ENCODE assay signal across 8 cellular contexts in genomic region chrX:74535211-74535621, GRCh38.
DNase-seq lines count a peak whose midpoint lies in the region; ATAC-seq, FAIRE-seq and TF ChIP-seq lines count a peak whose summit lies in the region.

No MANE protein-coding gene starts in this region.

- no peaks in the 10 kb centered on the region for H4K20me1 ChIP-seq in OCI-LY1 (ENCODE audit: insufficient read depth, low read length)

- H3K9ac ChIP-seq in OCI-LY1 (ENCODE audit: low read length) = no peak overlapping the region

- H3K27ac Mint-ChIP-seq in stimulated activated memory B cell treated with anti-CD40 and anti-IgM and Interleukin-4, amounts not matched to agents 10 μg/mL and 1 μg/mL and 100 μg/mL, for 72 hours = peak overlapping the region; percentile 41

- H3K4me3 Mint-ChIP-seq in stimulated activated memory B cell treated with anti-CD40 and anti-IgM and Interleukin-4, amounts not matched to agents 10 μg/mL and 1 μg/mL and 100 μg/mL, for 72 hours = peak overlapping the region; percentile 76

- no peaks in the 10 kb centered on the region for H3F3A ChIP-seq in OCI-LY1 (ENCODE audit: insufficient read depth, low read length)

- H3K9me2 ChIP-seq in OCI-LY1 (ENCODE audit: low read depth, low read length) = no peaks in the 10 kb centered on the region

- H3K27me3 Mint-ChIP-seq in stimulated activated memory B cell treated with anti-CD40 and anti-IgM and Interleukin-4, amounts not matched to agents 10 μg/mL and 1 μg/mL and 100 μg/mL, for 72 hours = no peaks in the 10 kb centered on the region

- H2AFZ ChIP-seq in OCI-LY1 (ENCODE audit: low read length) = no peak overlapping the region

- H3K27ac ChIP-seq in OCI-LY1 (ENCODE audit: low read depth, low read length, poor library complexity, severe bottlenecking) = no peak overlapping the region

- no peaks in the 10 kb centered on the region for H3K9me3 Mint-ChIP-seq in stimulated activated memory B cell treated with anti-CD40 and anti-IgM and Interleukin-4, amounts not matched to agents 10 μg/mL and 1 μg/mL and 100 μg/mL, for 72 hours

- ATAC-seq in HG02798 (IDR thresholded peaks at IDR 0.05; ENCODE audit: poor library complexity, unreplicated experiment) (peak; percentile 36), HG02588 (IDR thresholded peaks at IDR 0.05; ENCODE audit: unreplicated experiment) (no peak)
- ATAC-seq in stimulated activated memory B cell treated with anti-CD40 and anti-IgM and Interleukin-4, amounts not matched to agents 10 μg/mL and 1 μg/mL and 100 μg/mL, for 72 hours = no peak

- no peaks in the 10 kb centered on the region for H3K27me3 ChIP-seq in OCI-LY1 (ENCODE audit: insufficient read depth, low read length)

- in situ Hi-C loops in G401 (cut with HindIII; ENCODE audit: low sequenced_read_pairs) = no loop called here

- no peaks in the 10 kb centered on the region for H3K36me3 ChIP-seq in OCI-LY1 (ENCODE audit: insufficient read depth, low read length)

- TF ChIP-seq CTCF in OCI-LY1 (IDR thresholded peaks at IDR 0.05; ENCODE audit: low read length) = peak; percentile 31; the same call in 1 of the 2 replicates

- H3K4me1 Mint-ChIP-seq in stimulated activated memory B cell treated with anti-CD40 and anti-IgM and Interleukin-4, amounts not matched to agents 10 μg/mL and 1 μg/mL and 100 μg/mL, for 72 hours = peaks cover 18% of the 10 kb centered on the region

- H3K79me2 ChIP-seq in OCI-LY1 (ENCODE audit: insufficient read depth, low read length) = no peaks in the 10 kb centered on the region

- no peaks in the 10 kb centered on the region for H3K9me3 ChIP-seq in OCI-LY1 (ENCODE audit: low read length)

- peak overlapping the region; percentile 63 for H3K4me2 ChIP-seq in OCI-LY1 (ENCODE audit: low read length)

- DNase-seq in G401 (ENCODE audit: low spot score) (peak; percentile 75), cerebellar cortex (ENCODE audit: low spot score) (peak; percentile 70)
- no peak for DNase-seq in stimulated activated CD4-positive, alpha-beta T cell treated with anti-CD3 and anti-CD28 coated beads, Interleukin-2, amount 100 ng/mL, for 24 hours

- peaks cover 9% of the 10 kb centered on the region for H3K4me1 ChIP-seq in OCI-LY1 (ENCODE audit: insufficient read depth, low read length, severe bottlenecking)

- peak; percentile 91 for FAIRE-seq in islet of Langerhans (lab: Jason Lieb, UNC)

- no peaks in the 10 kb centered on the region for H3K36me3 Mint-ChIP-seq in stimulated activated memory B cell treated with anti-CD40 and anti-IgM and Interleukin-4, amounts not matched to agents 10 μg/mL and 1 μg/mL and 100 μg/mL, for 72 hours

- peak overlapping the region; percentile 56 for H3K4me3 ChIP-seq in OCI-LY1 (ENCODE audit: low read depth, low read length, poor library complexity, severe bottlenecking)

Comparison
In these comparisons a context has a peak if more than half of its experiments do, and no peak if none do; other contexts are left out.
1. DNase-seq: peak in G401 (single experiment) and cerebellar cortex (single experiment); none in stimulated activated CD4-positive, alpha-beta T cell treated with anti-CD3 and anti-CD28 coated beads, Interleukin-2, amount 100 ng/mL, for 24 hours (0 of 2).